ENCODE assay signal across 8 cellular contexts in genomic region chr10:98414932-98415709, GRCh38. TPM values are rescaled to one million over a fixed set of nuclear protein-coding genes. Genes with fewer than 3 reads are reported as not detected.
DNase-seq lines count a peak whose midpoint lies in the region; ATAC-seq and TF ChIP-seq lines count a peak whose summit lies in the region.

PYROXD2 (minus strand) TSS chr10:98415182; CDS start chr10:98415135, 47 bp downstream.

- peak; percentile 87 for DNase-seq in BE2C
- DNase-seq in NCI-H2081 (lab: John Stamatoyannopoulos, UW), result peak; percentile 83 to 91
- DNase-seq in activated CD4-positive, alpha-beta T cell treated with anti-CD3 and anti-CD28 coated beads, Interleukin-2, amount 50 U/mL, for 4 hours, result peak; percentile 7 to 13
- peak; percentile 12 for DNase-seq in effector CD4-positive, alpha-beta T cell
- DNase-seq in left lobe of liver (ENCODE audit: low spot score), result peak; percentile 78
- DNase-seq in stimulated activated CD4-positive, alpha-beta T cell treated with anti-CD3 and anti-CD28 coated beads, Interleukin-2, amount 100 ng/mL, for 24 hours, result peak; percentile 35 to 51

- no peaks in the 10 kb centered on the region for H3K9me3 ChIP-seq in BE2C

- no peak for TF ChIP-seq CTCF in BE2C (IDR thresholded peaks at IDR 0.05; ENCODE audit: low read depth, low read length)

- H3K4me3 ChIP-seq in BE2C (ENCODE audit: low read depth, low read length), result peak within 1 kb of the TSS; percentile 64

- H3K4me1 ChIP-seq in BE2C, result peaks cover 5% of the 10 kb centered on the region

- H3K27me3 ChIP-seq in BE2C, result no peaks in the 10 kb centered on the region

- ATAC-seq in GM21825 (IDR thresholded peaks at IDR 0.05; ENCODE audit: unreplicated experiment) (peak; percentile 58), left lobe of liver (peak; percentile 68), HG03045 (IDR thresholded peaks at IDR 0.05; ENCODE audit: unreplicated experiment) (no peak)

- H3K36me3 ChIP-seq in BE2C, result no peaks in the 10 kb centered on the region

RNA-seq across cellular contexts. Expression of gene PYROXD2, which starts in this region (rescaled TPM):
- 5.2 TPM for polyA plus RNA-seq in BE2C (2012; ENCODE audit: insufficient read depth, insufficient read length, low read depth)
- total RNA-seq in left lobe of liver, result 5.4 TPM

Comparison
In these comparisons a context has a peak if more than half of its experiments do, and no peak if none do; other contexts are left out.
1. DNase-seq: peak in every context shown above with its lines; median percentile 87 in BE2C; 87 in NCI-H2081; 78 in left lobe of liver; 43 in stimulated activated CD4-positive, alpha-beta T cell treated with anti-CD3 and anti-CD28 coated beads, Interleukin-2, amount 100 ng/mL, for 24 hours; 12 in effector CD4-positive, alpha-beta T cell; 10 in activated CD4-positive, alpha-beta T cell treated with anti-CD3 and anti-CD28 coated beads, Interleukin-2, amount 50 U/mL, for 4 hours.